ENCODE assay signal across 8 cellular contexts in the genomic region with DNA sequence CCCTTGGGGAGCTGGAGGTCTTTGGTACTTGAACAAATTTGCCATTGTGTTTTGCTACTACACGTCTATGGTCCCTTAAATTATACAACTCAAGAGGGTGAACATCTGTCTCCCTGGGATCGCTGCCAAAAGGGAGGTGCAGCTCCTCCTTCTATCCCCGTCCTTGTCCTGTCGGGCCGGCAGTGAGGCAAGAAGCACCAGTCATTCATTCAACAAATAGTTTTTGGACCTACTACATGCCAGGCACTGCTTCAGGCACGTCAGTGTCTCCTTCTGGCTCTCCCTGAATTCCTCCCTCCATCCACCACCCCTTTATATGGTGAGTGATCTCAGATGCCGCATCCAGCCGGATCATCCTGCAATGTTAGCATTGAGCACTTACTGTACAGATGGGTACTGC. TPM values are rescaled to one million over a fixed set of nuclear protein-coding genes. Genes with fewer than 3 reads are reported as not detected.
DNase-seq lines count a peak whose midpoint lies in the region; ATAC-seq, FAIRE-seq and TF ChIP-seq lines count a peak whose summit lies in the region.

No MANE protein-coding gene starts in this region.

- CTCF ChIA-PET in H1 (lab: Charles Lee; ENCODE audit: partially characterized antibody), result interaction anchor here (0.7 to 4.3 kb wide), 9 partner anchors 9 to 195 kb away, joined by 3 to 27 read pairs (median 5); no protein-coding TSS in a partner anchor

- no peak overlapping the region for H2BK20ac ChIP-seq in H1 (ENCODE audit: low read length)

- H3K4ac ChIP-seq in H1 (replicated peaks; ENCODE audit: insufficient read length, low read depth, low read length), result no peak overlapping the region

- 0 out of 2 replicates have a peak overlapping the region, but pooled peaks have one; percentile 12 for H2BK15ac ChIP-seq in H1 (ENCODE audit: low read length)

- TF ChIP-seq EP300 in H1 (IDR thresholded peaks at IDR 0.05; ENCODE audit: borderline replicate concordance in 1 of 2, low read depth in 2 of 2, low read length in 2 of 2), result no peak

- in situ Hi-C loops in G401 (cut with HindIII; ENCODE audit: low sequenced_read_pairs), result no loop called here

- no peak overlapping the region for H3K23ac ChIP-seq in H1 (ENCODE audit: insufficient read length)

- H3K27ac ChIP-seq in H1 (ENCODE audit: low read depth, low read length), result no peak overlapping the region

- ATAC-seq in GM18505 (IDR thresholded peaks at IDR 0.05; ENCODE audit: unreplicated experiment) (no peak), HG03342 (IDR thresholded peaks at IDR 0.05; ENCODE audit: unreplicated experiment) (no peak), HG03108 (IDR thresholded peaks at IDR 0.05; ENCODE audit: unreplicated experiment) (no peak)

- H2BK5ac ChIP-seq in H1 (ENCODE audit: low read depth, low read length), result no peak overlapping the region

- peaks cover 0 to 13% (median 8%) of the 10 kb centered on the region in 4 experiments; a peak in 4 of 7 replicates for H3K27me3 ChIP-seq in H1 (replicated peaks in 1 of 4; ENCODE audit: control insufficient read depth in 3 of 4, extremely low read depth in 1 of 4, insufficient read depth in 3 of 4, low read length in 3 of 4)

- H3K4me1 ChIP-seq in H1 (replicated peaks in 1 of 4; ENCODE audit: control insufficient read depth in 3 of 4, insufficient read depth in 4 of 4, low read length in 3 of 4), result peaks cover 7 to 22% (median 11%) of the 10 kb centered on the region in 4 experiments

- WGBS in H1 (ENCODE audit: extremely low coverage in 1 of 2, insufficient coverage in 1 of 2, insufficient read length in 1 of 2, insufficient replicate concordance in 2 of 2, low coverage in 1 of 2, low lambda C conversion rate in 2 of 2, missing lambda C conversion rate in 1 of 2), 2 experiments, result 94% methylated on average over 8 of the region's 8 CpGs; no CpG with 5 or more reads in 1 of the 2 experiments

- H4K5ac ChIP-seq in H1 (ENCODE audit: insufficient read length, low read depth, low read length), result no peak overlapping the region

- DNase-seq in AG08395 (ENCODE audit: low spot score) (peak; percentile 56), LHCN-M2 (ENCODE audit: low read depth) (peak; percentile 79), NCI-H510A treated with DMSO at 0.1 percent for 48 hours (lab: John Stamatoyannopoulos, UW) (peak; percentile 91), H1 (ENCODE audit: low read depth in 1 of 2, low spot score in 2 of 2) (no peak), G401 (ENCODE audit: low spot score) (no peak)

- no peak for TF ChIP-seq RAD21 in H1 (IDR thresholded peaks at IDR 0.05 in 1 of 2, conservative IDR thresholded peaks at IDR 0.05 in 1 of 2; ENCODE audit: low read depth in 2 of 2, low read length in 2 of 2)

- no peak overlapping the region for H3K4me2 ChIP-seq in H1 (ENCODE audit: insufficient read depth in 1 of 2, low read depth in 2 of 2, low read length in 2 of 2)

- H3K9me3 ChIP-seq in H1 (ENCODE audit: insufficient read depth in 2 of 2, low read depth in 1 of 2, low read length in 1 of 2), result no peaks in the 10 kb centered on the region

- TF ChIP-seq POLR2A in H1 (IDR thresholded peaks at IDR 0.05; ENCODE audit: control extremely low read depth in 1 of 2, low read depth in 2 of 2, low read length in 2 of 2), result no peak
- no peak for TF ChIP-seq POLR2A in GM18505 (IDR thresholded peaks at IDR 0.05; ENCODE audit: borderline replicate concordance, extremely low read depth, insufficient read depth, insufficient read length)

- no peak overlapping the region for H2AFZ ChIP-seq in H1 (ENCODE audit: low read length)

- peaks cover 16 to 22% (median 17%) of the 10 kb centered on the region in 4 experiments; a peak in 7 of 8 replicates for H3K36me3 ChIP-seq in H1 (ENCODE audit: control insufficient read depth in 2 of 4, insufficient read depth in 4 of 4, low read length in 3 of 4)

- H4K20me1 ChIP-seq in H1 (replicated peaks in 1 of 2; ENCODE audit: control insufficient read depth in 1 of 2, insufficient read depth in 2 of 2, low read length in 2 of 2), result peaks cover 15 to 17% of the 10 kb centered on the region in 2 experiments

- H4K91ac ChIP-seq in H1 (replicated peaks; ENCODE audit: insufficient read length, low read length), result no peak overlapping the region

- no peak overlapping the region for H2BK120ac ChIP-seq in H1 (replicated peaks; ENCODE audit: low read depth, low read length)

- no peaks in the 10 kb centered on the region for H3K79me1 ChIP-seq in H1 (ENCODE audit: low read depth, low read length)

- no peak overlapping the region for H3K18ac ChIP-seq in H1 (ENCODE audit: extremely low read depth, low read length)

- H2BK12ac ChIP-seq in H1 (ENCODE audit: low read depth, low read length), result peak overlapping the region; percentile 27; the same call in 1 of the 2 replicates

- no peak for FAIRE-seq in H1 (lab: Jason Lieb, UNC)

- H3K14ac ChIP-seq in H1 (ENCODE audit: insufficient read length), result no peak overlapping the region

- peaks cover 5% of the 10 kb centered on the region; the same call in 1 of the 2 replicates for H3K23me2 ChIP-seq in H1 (ENCODE audit: low read depth, low read length)

- no peak overlapping the region for H3K4me3 ChIP-seq in H1 (ENCODE audit: extremely low read depth in 1 of 4, insufficient read depth in 2 of 4, low read depth in 3 of 4, low read length in 4 of 4)

- H4K8ac ChIP-seq in H1 (ENCODE audit: extremely low read depth, insufficient read depth, low read length), result no peak overlapping the region

- POLR2A ChIA-PET in H1 (lab: Charles Lee; ENCODE audit: partially characterized antibody), result interaction anchor here (1.0 to 2.4 kb wide), 4 partner anchors 8 to 29 kb away, joined by 3 to 12 read pairs (median 5); partner anchors contain the start of gene TTYH2

- TF ChIP-seq CTCF in H1 (IDR thresholded peaks at IDR 0.05; ENCODE audit: control extremely low read depth in 1 of 3, insufficient read depth in 1 of 3, low read depth in 1 of 3, low read length in 3 of 3), result no peak

- no peak overlapping the region for H3K56ac ChIP-seq in H1 (replicated peaks; ENCODE audit: insufficient read length, low read depth, low read length)

- no peak overlapping the region for H3K9ac ChIP-seq in H1 (replicated peaks in 1 of 4; ENCODE audit: extremely low read depth in 1 of 4, low read depth in 3 of 4, low read length in 3 of 4)

- H2AK5ac ChIP-seq in H1 (ENCODE audit: low read depth, low read length), result peak overlapping the region; percentile 65; the same call in 1 of the 2 replicates

- H3K79me2 ChIP-seq in H1 (ENCODE audit: control insufficient read depth in 1 of 2, insufficient read depth in 2 of 2, low read length in 2 of 2), result peaks cover 22 to 28% of the 10 kb centered on the region in 2 experiments

TF ChIP-seq in H1, 55 proteins besides CTCF, POLR2A, EP300 and RAD21:
- no peak for TF ChIP-seq JUND (IDR thresholded peaks at IDR 0.05; ENCODE audit: low read length)
- TF ChIP-seq, protein P1, sequence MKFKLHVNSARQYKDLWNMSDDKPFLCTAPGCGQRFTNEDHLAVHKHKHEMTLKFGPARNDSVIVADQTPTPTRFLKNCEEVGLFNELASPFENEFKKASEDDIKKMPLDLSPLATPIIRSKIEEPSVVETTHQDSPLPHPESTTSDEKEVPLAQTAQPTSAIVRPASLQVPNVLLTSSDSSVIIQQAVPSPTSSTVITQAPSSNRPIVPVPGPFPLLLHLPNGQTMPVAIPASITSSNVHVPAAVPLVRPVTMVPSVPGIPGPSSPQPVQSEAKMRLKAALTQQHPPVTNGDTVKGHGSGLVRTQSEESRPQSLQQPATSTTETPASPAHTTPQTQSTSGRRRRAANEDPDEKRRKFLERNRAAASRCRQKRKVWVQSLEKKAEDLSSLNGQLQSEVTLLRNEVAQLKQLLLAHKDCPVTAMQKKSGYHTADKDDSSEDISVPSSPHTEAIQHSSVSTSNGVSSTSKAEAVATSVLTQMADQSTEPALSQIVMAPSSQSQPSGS (IDR thresholded peaks at IDR 0.05; ENCODE audit: low read length), result no peak
- TF ChIP-seq SIX5 (IDR thresholded peaks at IDR 0.05; ENCODE audit: low read depth, low read length), result no peak
- no peak for TF ChIP-seq HDAC6 (IDR thresholded peaks at IDR 0.05; ENCODE audit: low read depth, low read length)
- TF ChIP-seq RFX5 (IDR thresholded peaks at IDR 0.05; ENCODE audit: borderline replicate concordance, low read depth, low read length), result no peak
- no peak for TF ChIP-seq CHD2 (IDR thresholded peaks at IDR 0.05; ENCODE audit: low read length)
- TF ChIP-seq RNF2 (IDR thresholded peaks at IDR 0.05; ENCODE audit: borderline replicate concordance, low read depth, low read length, missing control alignments, poor library complexity, severe bottlenecking), result no peak
- TF ChIP-seq BCL11A (IDR thresholded peaks at IDR 0.05; ENCODE audit: low read depth in 2 of 2, low read length in 2 of 2), result no peak
- no peak for TF ChIP-seq SP2 (IDR thresholded peaks at IDR 0.05; ENCODE audit: low read length)

RNA-seq across cellular contexts. Expression of gene RPL38, which starts 2.2 kb away (rescaled TPM):
- total RNA-seq in LHCN-M2 (2014; rRNA removed), result 156 and 227 TPM in 2 replicates
- 3,496 TPM for polyA plus RNA-seq in LHCN-M2 (2012)
- 1,195 and 1,222 TPM in 2 replicates for total RNA-seq in H1 (2021; fragmentation: NEBNext Ultra II Directional; extraction: Animal tissue kit (Norgen Biotek cat#: 25700))
- polyA plus RNA-seq in H1 (2011; rRNA removed), result 412 and 510 TPM in 2 replicates
- 1,085 TPM for polyA plus RNA-seq in H1 (2011; cell fraction: cytosol; rRNA removed)
- 1,333 TPM for polyA plus RNA-seq in H1 (2011; cell fraction: nucleus; rRNA removed)
- polyA plus RNA-seq in H1 (2012, experiment 1 of 2), result 3,837 to 6,357 TPM (median 4,194 TPM) in 4 replicates
- 920 TPM for polyA plus RNA-seq in H1 (2012, experiment 2 of 2)
- polyA plus RNA-seq in H1 (2013, experiment 1 of 2), result 4,258 TPM
- 4,313 TPM for polyA plus RNA-seq in H1 (2013, experiment 2 of 2)
- polyA minus RNA-seq in H1 (2011; rRNA and poly(A)+ RNA removed), result 802 and 987 TPM in 2 replicates
- 425 TPM for polyA minus RNA-seq in H1 (2011; cell fraction: cytosol; rRNA and poly(A)+ RNA removed)
- polyA minus RNA-seq in H1 (2011; cell fraction: nucleus; rRNA and poly(A)+ RNA removed), result 337 TPM
- 1,888 and 3,125 TPM in 2 replicates for total RNA-seq in G401 (2014; rRNA removed; shearing (Covaris generic))

RNA-seq across cellular contexts. Expression of gene TTYH2, which starts 12.1 kb away (rescaled TPM):
- total RNA-seq in LHCN-M2 (2014; rRNA removed), result 1.1 and 1.9 TPM in 2 replicates
- 0.33 TPM for polyA plus RNA-seq in LHCN-M2 (2012)
- 3.2 and 3.7 TPM in 2 replicates for total RNA-seq in H1 (2021; fragmentation: NEBNext Ultra II Directional; extraction: Animal tissue kit (Norgen Biotek cat#: 25700))
- 9.2 and 17.3 TPM in 2 replicates for polyA plus RNA-seq in H1 (2011; rRNA removed)
- polyA plus RNA-seq in H1 (2011; cell fraction: cytosol; rRNA removed), result 7.6 TPM
- 16.4 TPM for polyA plus RNA-seq in H1 (2011; cell fraction: nucleus; rRNA removed)
- polyA plus RNA-seq in H1 (2012, experiment 1 of 2), result 3.1 to 4.0 TPM (median 3.4 TPM) in 4 replicates
- polyA plus RNA-seq in H1 (2012, experiment 2 of 2), result 3.2 TPM
- 5.3 TPM for polyA plus RNA-seq in H1 (2013, experiment 1 of 2)
- 5.8 TPM for polyA plus RNA-seq in H1 (2013, experiment 2 of 2)
- 7.4 and 9.7 TPM in 2 replicates for polyA minus RNA-seq in H1 (2011; rRNA and poly(A)+ RNA removed)
- polyA minus RNA-seq in H1 (2011; cell fraction: cytosol; rRNA and poly(A)+ RNA removed), result 3.1 TPM
- polyA minus RNA-seq in H1 (2011; cell fraction: nucleus; rRNA and poly(A)+ RNA removed), result 8.3 TPM
- 3.4 and 7.6 TPM in 2 replicates for total RNA-seq in G401 (2014; rRNA removed; shearing (Covaris generic))

Comparison
In these comparisons a context has a peak if more than half of its experiments do, and no peak if none do; other contexts are left out.
1. DNase-seq: peak in AG08395 (single experiment), LHCN-M2 (single experiment) and NCI-H510A treated with DMSO at 0.1 percent for 48 hours (single experiment); none in H1 (0 of 2) and G401 (single experiment).